11 cellular contexts compared by ENCODE assay signal in the genomic region with DNA sequence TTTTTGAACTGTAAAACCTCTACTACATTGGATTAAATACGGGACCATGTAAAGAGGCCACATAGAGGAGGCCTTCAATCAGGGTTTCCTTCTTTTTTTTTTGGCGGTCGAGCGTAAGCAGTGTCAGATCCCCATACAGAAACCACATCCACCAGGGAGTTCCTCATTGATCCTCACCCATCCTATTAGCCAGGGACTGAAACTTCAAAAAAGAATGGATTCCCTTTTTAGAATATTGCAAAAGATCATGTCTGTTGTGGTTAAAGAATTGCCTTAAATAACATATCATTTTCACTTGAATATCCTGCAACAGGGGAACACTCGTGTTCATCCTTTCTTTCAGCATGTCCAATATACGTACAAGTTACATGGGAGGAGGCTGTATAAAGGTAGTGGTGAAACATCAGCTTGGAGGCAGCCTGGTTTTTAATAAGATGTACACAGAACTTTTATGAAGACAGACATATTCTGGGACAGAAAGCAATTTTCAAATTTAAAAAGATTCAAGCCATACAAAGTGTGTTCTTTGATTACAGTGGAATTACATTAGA.
"Had no signal": no experiment of that assay in that cellular context is flagged by ENCODE, and none has a peak within 500 bp of the region (broad histone marks: within the 10 kb centered on the region; RNA-seq: fewer than 3 reads in every experiment).

No MANE protein-coding gene starts in this region.

- H3K9me3 ChIP-seq: body of pancreas, suprapubic skin had no signal

- H3K4me3 ChIP-seq: body of pancreas, suprapubic skin had no signal

- H3K27me3 ChIP-seq: body of pancreas, suprapubic skin had no signal

- DNase-seq: activated CD4-positive, alpha-beta T cell treated with anti-CD3 and anti-CD28 coated beads, Interleukin-2, amount 10 ng/mL, durations not matched to agents 7 days and 5 days; activated CD4-positive, CD25-positive, alpha-beta regulatory T cell; effector memory CD8-positive, alpha-beta T cell; glutamatergic neuron; natural killer cell; stimulated activated CD4-positive, alpha-beta T cell treated with anti-CD3 and anti-CD28 coated beads, Interleukin-4, amount 100 ng/mL, for 1 hour; stimulated activated CD8-positive, alpha-beta memory T cell treated with anti-CD3 and anti-CD28 coated beads, Interleukin-4, amount 100 ng/mL, for 48 hours; stimulated activated naive CD8-positive, alpha-beta T cell treated with anti-CD3 and anti-CD28 coated beads, Interleukin-15, Interleukin-2, amounts not matched to agents 100 U/mL and 50 U/mL, for 24 hours; T-helper 17 cell had no signal

- H3K36me3 ChIP-seq: suprapubic skin had no signal
